Comparison of ENCODE assay signal across 26 cellular contexts in genomic region chr17:82693168-82693867, GRCh38. TPM values are rescaled to one million over a fixed set of nuclear protein-coding genes. Genes with fewer than 3 reads are reported as not detected.
DNase-seq lines count a peak whose midpoint lies in the region; ATAC-seq and TF ChIP-seq lines count a peak whose summit lies in the region.
"Had no signal": no experiment of that assay in that cellular context is flagged by ENCODE, and none has a peak within 500 bp of the region (broad histone marks: within the 10 kb centered on the region; RNA-seq: fewer than 3 reads in every experiment).

No MANE protein-coding gene starts in this region.

- H3K9me3 ChIP-seq in osteoblast (ENCODE audit: low read depth, low read length), result no peaks in the 10 kb centered on the region
- H3K9me3 ChIP-seq in naive thymus-derived CD4-positive, alpha-beta T cell (ENCODE audit: control insufficient read depth in 2 of 3, low read length in 3 of 3), result peaks cover 0 to 7% (median 0%) of the 10 kb centered on the region in 3 experiments

- no peaks in the 10 kb centered on the region for H3K27me3 ChIP-seq in osteoblast (ENCODE audit: insufficient read depth, low read length)
- no peaks in the 10 kb centered on the region for H3K27me3 ChIP-seq in naive thymus-derived CD4-positive, alpha-beta T cell (ENCODE audit: control insufficient read depth in 2 of 2, insufficient read depth in 2 of 2, low read length in 2 of 2)

- intact Hi-C loops in naive thymus-derived CD4-positive, alpha-beta T cell (cut with micrococcal nuclease), result loop anchor here in 1 of 2 donors (10.0 kb wide), 1 partner anchor 99 kb away; no protein-coding TSS in a partner anchor

- H3K36me3 ChIP-seq in osteoblast (ENCODE audit: insufficient read depth, low read length), result no peaks in the 10 kb centered on the region
- no peaks in the 10 kb centered on the region for H3K36me3 ChIP-seq in naive thymus-derived CD4-positive, alpha-beta T cell (ENCODE audit: control insufficient read depth in 2 of 3, insufficient read depth in 3 of 3, low read length in 3 of 3)

- H4K20me1 ChIP-seq in osteoblast (ENCODE audit: insufficient read depth, low read length), result peaks cover 10% of the 10 kb centered on the region

- H3K36me3 Mint-ChIP-seq in type B pancreatic cell, result peaks cover 14% of the 10 kb centered on the region
- peaks cover 0 to 20% (median 14%) of the 10 kb centered on the region in 5 donors for H3K36me3 Mint-ChIP-seq in naive thymus-derived CD4-positive, alpha-beta T cell

- peaks cover 7% of the 10 kb centered on the region for H3K9me3 Mint-ChIP-seq in type B pancreatic cell
- H3K9me3 Mint-ChIP-seq in naive thymus-derived CD4-positive, alpha-beta T cell, result peaks cover 0 to 15% (median 8%) of the 10 kb centered on the region in 11 donors

- DNase-seq in NCI-H460 (ENCODE audit: extremely low read depth, low read depth), result peak; percentile 92
- DNase-seq in left kidney (ENCODE audit: low read depth, low spot score), result peak; percentile 92
- peak; percentile 59 for DNase-seq in osteoblast (ENCODE audit: insufficient read length, low spot score, missing footprints)
- DNase-seq in type B pancreatic cell (ENCODE audit: extremely low spot score, unreplicated experiment), result no peak
- DNase-seq in naive thymus-derived CD4-positive, alpha-beta T cell, result no peak
- no peak for DNase-seq in NCI-H1048 (lab: John Stamatoyannopoulos, UW)
- DNase-seq in NCI-H748 (lab: John Stamatoyannopoulos, UW; ENCODE audit: unreplicated experiment), result no peak
- DNase-seq: CD4-positive, alpha-beta memory T cell; COR-L47; DMS 273 treated with DMSO at 0.1 percent for 48 hours; DMS79 treated with DMSO at 0.1 percent for 48 hours; GF-D8; Karpas-422; NCI-H1092 treated with DMSO at 0.1 percent for 48 hours; NCI-H1436; NCI-H187; NCI-H2171 treated with DMSO at 0.1 percent for 48 hours; NCI-H345; NCI-H524; NCI-H774; SIG-M5 had no signal

- TF ChIP-seq CTCF in osteoblast (IDR thresholded peaks at IDR 0.05; ENCODE audit: extremely low read depth, low read depth, low read length), result no peak
- no peak for TF ChIP-seq CTCF in type B pancreatic cell (conservative IDR thresholded peaks at IDR 0.05)

- H2AFZ ChIP-seq in osteoblast (ENCODE audit: low read length), result no peak overlapping the region

- H3K4me3 ChIP-seq in osteoblast (ENCODE audit: insufficient read depth, low read length), result no peak overlapping the region
- no peak overlapping the region for H3K4me3 ChIP-seq in naive thymus-derived CD4-positive, alpha-beta T cell (ENCODE audit: low read length)
- H3K4me3 ChIP-seq: SK-N-MC had no signal

- CTCF ChIA-PET in naive thymus-derived CD4-positive, alpha-beta T cell (lab: Charles Lee), result no interaction called here

- POLR2A ChIA-PET in naive thymus-derived CD4-positive, alpha-beta T cell (lab: Charles Lee), result interaction anchor here (0.6 kb wide), 1 partner anchor 358 kb away, joined by 4 read pairs; no protein-coding TSS in a partner anchor

- H3K27ac Mint-ChIP-seq in type B pancreatic cell, result no peak overlapping the region
- no peak overlapping the region for H3K27ac Mint-ChIP-seq in naive thymus-derived CD4-positive, alpha-beta T cell
- H3K27ac Mint-ChIP-seq: CD4-positive, alpha-beta memory T cell had no signal

- H3K4me1 ChIP-seq in osteoblast (ENCODE audit: insufficient read depth, low read length), result peaks cover 5% of the 10 kb centered on the region
- peaks cover 5 to 8% of the 10 kb centered on the region in 2 donors for H3K4me1 ChIP-seq in naive thymus-derived CD4-positive, alpha-beta T cell (ENCODE audit: control insufficient read depth in 2 of 2, insufficient read depth in 2 of 2, low read length in 2 of 2)

- peaks cover 11% of the 10 kb centered on the region for H3K27me3 Mint-ChIP-seq in type B pancreatic cell
- H3K27me3 Mint-ChIP-seq in naive thymus-derived CD4-positive, alpha-beta T cell, result peaks cover 0 to 16% (median 0%) of the 10 kb centered on the region in 5 donors
- H3K27me3 Mint-ChIP-seq: CD4-positive, alpha-beta memory T cell had no signal

- peaks cover 2% of the 10 kb centered on the region for H3K79me2 ChIP-seq in osteoblast (ENCODE audit: insufficient read depth, low read length)

- no peak overlapping the region for H3K4me2 ChIP-seq in osteoblast (ENCODE audit: insufficient read depth, low read length)

- H3K27ac ChIP-seq in osteoblast (ENCODE audit: low read depth, low read length), result no peak overlapping the region
- H3K27ac ChIP-seq in naive thymus-derived CD4-positive, alpha-beta T cell (ENCODE audit: low read depth, low read length), result no peak overlapping the region
- H3K27ac ChIP-seq: BLaER1 treated with 17β-estradiol and CSF1 and Interleukin-3, amounts not matched to agents 10 nM and 100 nM; SK-N-MC had no signal

- H3K4me1 Mint-ChIP-seq in type B pancreatic cell (ENCODE audit: unreplicated experiment), result peaks cover 14% of the 10 kb centered on the region
- peaks cover 0 to 9% (median 0%) of the 10 kb centered on the region in 7 donors for H3K4me1 Mint-ChIP-seq in naive thymus-derived CD4-positive, alpha-beta T cell

- ATAC-seq in naive thymus-derived CD4-positive, alpha-beta T cell, result no peak
- ATAC-seq: HCT116, HepG2 had no signal

- peak overlapping the region; percentile 67 for H3K4me3 Mint-ChIP-seq in type B pancreatic cell
- no peak overlapping the region for H3K4me3 Mint-ChIP-seq in naive thymus-derived CD4-positive, alpha-beta T cell

RNA-seq across cellular contexts. Expression of gene RAB40B, which starts 5.2 kb away (rescaled TPM):
- 5.0 and 7.6 TPM in 2 replicates for total RNA-seq in NCI-H460 (2014; rRNA removed; shearing (Covaris generic))
- polyA plus RNA-seq in NCI-H460 (2014; cell fraction: nucleus; rRNA removed), result 4.9 and 11.0 TPM in 2 replicates
- total RNA-seq in osteoblast (8.3 and 9.1 TPM in 2 replicates), type B pancreatic cell (ENCODE audit: low replicate concordance) (16.7 and 18.9 TPM in 2 replicates)
- total RNA-seq in naive thymus-derived CD4-positive, alpha-beta T cell, result 1 to 10 TPM; 2.8 to 6.1 (median 3.6) TPM
- polyA plus RNA-seq in naive thymus-derived CD4-positive, alpha-beta T cell, result 1 to 10 TPM; 1.3 to 2.5 TPM

RNA-seq across cellular contexts. Expression of gene FN3KRP, which starts 23.2 kb away (rescaled TPM):
- total RNA-seq in NCI-H460 (2014; rRNA removed; shearing (Covaris generic)), result 10.6 and 16.4 TPM in 2 replicates
- polyA plus RNA-seq in NCI-H460 (2014; cell fraction: nucleus; rRNA removed), result 20.6 and 23.2 TPM in 2 replicates
- total RNA-seq in osteoblast (10.1 and 13.8 TPM in 2 replicates), type B pancreatic cell (ENCODE audit: low replicate concordance) (36.5 and 42.5 TPM in 2 replicates)
- total RNA-seq in naive thymus-derived CD4-positive, alpha-beta T cell, result 10 to 100 TPM; 29.9 to 38.7 (median 35.7) TPM
- polyA plus RNA-seq in naive thymus-derived CD4-positive, alpha-beta T cell, result 10 to 100 TPM; 31.5 to 32.8 TPM

RNA-seq across cellular contexts. Expression of gene FN3K, which starts 42.1 kb away (rescaled TPM):
- 1.5 and 3.1 TPM in 2 replicates for total RNA-seq in NCI-H460 (2014; rRNA removed; shearing (Covaris generic))
- polyA plus RNA-seq in NCI-H460 (2014; cell fraction: nucleus; rRNA removed), result 0.97 and 1.2 TPM in 2 replicates
- total RNA-seq in osteoblast, result 2.9 and 4.4 TPM in 2 replicates
- 30.3 and 31.3 TPM in 2 replicates for total RNA-seq in type B pancreatic cell (ENCODE audit: low replicate concordance)
- 10 to 100 TPM in 3 of 5 experiments, 1 to 10 TPM in 2; 3.9 to 14.1 (median 12.0) TPM for total RNA-seq in naive thymus-derived CD4-positive, alpha-beta T cell
- 1 to 10 TPM in 1 of 2 donors, under 1 TPM in 1; 0.97 to 1.2 TPM for polyA plus RNA-seq in naive thymus-derived CD4-positive, alpha-beta T cell
- total RNA-seq: HT1080 had no signal

RNA-seq across cellular contexts. Expression of gene WDR45B, which starts 45.1 kb away (rescaled TPM):
- 102 and 107 TPM in 2 replicates for total RNA-seq in NCI-H460 (2014; rRNA removed; shearing (Covaris generic))
- 88.8 and 117 TPM in 2 replicates for polyA plus RNA-seq in NCI-H460 (2014; cell fraction: nucleus; rRNA removed)
- total RNA-seq in osteoblast, result 66.2 and 66.3 TPM in 2 replicates
- 74.0 and 100 TPM in 2 replicates for total RNA-seq in type B pancreatic cell (ENCODE audit: low replicate concordance)
- total RNA-seq in naive thymus-derived CD4-positive, alpha-beta T cell, result 10 to 100 TPM; 44.9 to 91.6 (median 68.4) TPM
- 10 to 100 TPM; 30.5 to 36.8 TPM for polyA plus RNA-seq in naive thymus-derived CD4-positive, alpha-beta T cell

RNA-seq across cellular contexts. Expression of gene TBCD, which starts 58.5 kb away (rescaled TPM):
- 17.4 and 20.7 TPM in 2 replicates for total RNA-seq in NCI-H460 (2014; rRNA removed; shearing (Covaris generic))
- polyA plus RNA-seq in NCI-H460 (2014; cell fraction: nucleus; rRNA removed), result 79.5 and 104 TPM in 2 replicates
- total RNA-seq in osteoblast (28.0 and 29.0 TPM in 2 replicates), type B pancreatic cell (ENCODE audit: low replicate concordance) (65.4 and 104 TPM in 2 replicates)
- total RNA-seq in naive thymus-derived CD4-positive, alpha-beta T cell, result 100 to 1,000 TPM in 4 of 5 experiments, 10 to 100 TPM in 1; 99.2 to 255 (median 226) TPM
- polyA plus RNA-seq in naive thymus-derived CD4-positive, alpha-beta T cell, result 100 to 1,000 TPM in 1 of 2 donors, 10 to 100 TPM in 1; 61.5 to 103 TPM

Comparison
In these comparisons a context has a peak if more than half of its experiments do, and no peak if none do; other contexts are left out.
1. DNase-seq: peak in NCI-H460 (single experiment), left kidney (single experiment) and osteoblast (single experiment); none in type B pancreatic cell (single experiment), naive thymus-derived CD4-positive, alpha-beta T cell (0 of 9), NCI-H1048 (single experiment) and NCI-H748 (single experiment).